ENCODE assay signal across 8 cellular contexts in genomic region chr9:109013678-109014145, GRCh38.
DNase-seq lines count a peak whose midpoint lies in the region; ATAC-seq and TF ChIP-seq lines count a peak whose summit lies in the region.

No MANE protein-coding gene starts in this region.

- H3K4me3 ChIP-seq in effector memory CD4-positive, alpha-beta T cell (ENCODE audit: insufficient read depth, low read depth, low read length, poor library complexity, severe bottlenecking): peak overlapping the region; percentile 20

- H3K27ac Mint-ChIP-seq in nephron progenitor cell: peak overlapping the region; percentile 98

- no peak for TF ChIP-seq CTCF in nephron progenitor cell (IDR thresholded peaks at IDR 0.05)

- H3K4me3 Mint-ChIP-seq in nephron progenitor cell: peak overlapping the region; percentile 87

- DNase-seq in NCI-H82 treated with DMSO at 0.1 percent for 48 hours (lab: John Stamatoyannopoulos, UW; ENCODE audit: unreplicated experiment) (peak; percentile 88), nephron progenitor cell (no peak), AG08396 (ENCODE audit: low spot score) (no peak)
- DNase-seq in effector memory CD4-positive, alpha-beta T cell: no peak
- DNase-seq in stimulated activated CD4-positive, alpha-beta T cell treated with anti-CD3 and anti-CD28 coated beads, Interleukin-12 subunit alpha, Interleukin-12 subunit beta, amount 100 ng/mL, for 4 hours: no peak

- no peaks in the 10 kb centered on the region for H3K36me3 ChIP-seq in ES-I3 (ENCODE audit: insufficient read depth, low read length)
- no peaks in the 10 kb centered on the region for H3K36me3 ChIP-seq in effector memory CD4-positive, alpha-beta T cell (ENCODE audit: control insufficient read depth, insufficient read depth, low read length)

- H3K9me3 Mint-ChIP-seq in nephron progenitor cell: peaks cover 4% of the 10 kb centered on the region

- H3K27ac ChIP-seq in effector memory CD4-positive, alpha-beta T cell (ENCODE audit: insufficient read depth, low read length, poor library complexity, severe bottlenecking): peak overlapping the region; percentile 65

- no peak for ATAC-seq in GM18502 (IDR thresholded peaks at IDR 0.05; ENCODE audit: poor library complexity, unreplicated experiment)
- no peak for ATAC-seq in HG03460 (IDR thresholded peaks at IDR 0.05; ENCODE audit: unreplicated experiment)

- peaks cover 17% of the 10 kb centered on the region for H3K36me3 Mint-ChIP-seq in nephron progenitor cell (ENCODE audit: low read depth)

- H3K27me3 Mint-ChIP-seq in nephron progenitor cell (ENCODE audit: low read depth, poor library complexity): no peaks in the 10 kb centered on the region

- no peaks in the 10 kb centered on the region for H3K9me3 ChIP-seq in ES-I3 (ENCODE audit: control insufficient read depth, insufficient read depth, low read length)
- H3K9me3 ChIP-seq in effector memory CD4-positive, alpha-beta T cell (ENCODE audit: control insufficient read depth, low read length): no peaks in the 10 kb centered on the region

- peaks cover 17% of the 10 kb centered on the region for H3K4me1 ChIP-seq in ES-I3 (ENCODE audit: insufficient read depth, low read length)
- peaks cover 12% of the 10 kb centered on the region for H3K4me1 ChIP-seq in effector memory CD4-positive, alpha-beta T cell (ENCODE audit: control insufficient read depth, insufficient read depth, low read length, poor library complexity, severe bottlenecking)

- H3K9ac ChIP-seq in ES-I3 (ENCODE audit: low read depth, low read length): peak overlapping the region; percentile 60; the same call in 1 of the 2 replicates

- H3K27me3 ChIP-seq in effector memory CD4-positive, alpha-beta T cell (replicated peaks; ENCODE audit: control insufficient read depth, insufficient read depth, low read length, poor library complexity, severe bottlenecking): no peaks in the 10 kb centered on the region

- H3K4me1 Mint-ChIP-seq in nephron progenitor cell: peaks cover 50% of the 10 kb centered on the region
